15 cellular contexts compared by ENCODE assay signal in genomic region chr4:156158747-156159146, GRCh38.
A peak's percentile ranks its signal among the peaks of the same experiment; 100 is the strongest.
DNase-seq lines count a peak whose midpoint lies in the region; ATAC-seq and TF ChIP-seq lines count a peak whose summit lies in the region.
"Had no signal": no experiment of that assay in that cellular context is flagged by ENCODE, and none has a peak within 500 bp of the region (broad histone marks: within the 10 kb centered on the region; RNA-seq: fewer than 3 reads in every experiment).

No MANE protein-coding gene starts in this region.

- in situ Hi-C loops in GM13976 (cut with MboI; ENCODE audit: low sequenced_read_pairs, unreplicated experiment), result no loop called here

- H3K4me3 ChIP-seq in A673 (ENCODE audit: low read depth, low read length, poor library complexity, severe bottlenecking), result no peak overlapping the region
- H3K4me3 ChIP-seq: heart left ventricle had no signal

- H3K9me3 Mint-ChIP-seq in activated T-helper 17 cell treated with anti-CD3 and anti-CD28 coated beads, Interleukin-2, amount 50 U/mL, for 72 hours, result no peaks in the 10 kb centered on the region
- H3K9me3 Mint-ChIP-seq in HFFc6, result no peaks in the 10 kb centered on the region
- H3K9me3 Mint-ChIP-seq: dendritic cell treated with granulocyte-macrophage colony-stimulating factor and Interleukin-4, amounts not matched to agents 40 ng/mL and 50 ng/mL, for 4 days had no signal

- intact Hi-C loops in A673 (cut with micrococcal nuclease; ENCODE audit: unreplicated experiment), result no loop called here

- H3K4me3 Mint-ChIP-seq in activated T-helper 17 cell treated with anti-CD3 and anti-CD28 coated beads, Interleukin-2, amount 50 U/mL, for 72 hours, result no peak overlapping the region
- H3K4me3 Mint-ChIP-seq in HFFc6, result no peak overlapping the region
- H3K4me3 Mint-ChIP-seq: dendritic cell treated with granulocyte-macrophage colony-stimulating factor and Interleukin-4, amounts not matched to agents 40 ng/mL and 50 ng/mL, for 4 days had no signal

- no peaks in the 10 kb centered on the region for H3K36me3 ChIP-seq in A673 (ENCODE audit: insufficient read depth, low read length, poor library complexity, severe bottlenecking)
- H3K36me3 ChIP-seq: heart left ventricle had no signal

- H3K36me3 Mint-ChIP-seq in activated T-helper 17 cell treated with anti-CD3 and anti-CD28 coated beads, Interleukin-2, amount 50 U/mL, for 72 hours (ENCODE audit: low read depth), result no peaks in the 10 kb centered on the region
- no peaks in the 10 kb centered on the region for H3K36me3 Mint-ChIP-seq in HFFc6 (ENCODE audit: low read depth)

- no TSS peak for BruUV-seq in A673 (replicated peaks; lab: Mats Ljungman, UMichigan)

- H3K4me1 Mint-ChIP-seq in activated T-helper 17 cell treated with anti-CD3 and anti-CD28 coated beads, Interleukin-2, amount 50 U/mL, for 72 hours, result no peaks in the 10 kb centered on the region
- no peaks in the 10 kb centered on the region for H3K4me1 Mint-ChIP-seq in HFFc6 (ENCODE audit: low read depth)

- CTCF ChIA-PET in A673 (lab: Charles Lee), result no interaction called here

- TF ChIP-seq CTCF in GM13976 (IDR thresholded peaks at IDR 0.05; ENCODE audit: borderline replicate concordance, control extremely low read depth, extremely low read depth, insufficient read depth, missing control alignments) (no peak), A673 (conservative IDR thresholded peaks at IDR 0.05; ENCODE audit: low read depth, low read length) (no peak), HFFc6 (IDR thresholded peaks at IDR 0.05) (no peak)

- no peaks in the 10 kb centered on the region for H3K4me1 ChIP-seq in A673 (ENCODE audit: insufficient read depth, low read length, poor library complexity, severe bottlenecking)
- H3K4me1 ChIP-seq: Caco-2, heart left ventricle had no signal

- H3K27ac Mint-ChIP-seq in activated T-helper 17 cell treated with anti-CD3 and anti-CD28 coated beads, Interleukin-2, amount 50 U/mL, for 72 hours, result no peak overlapping the region
- no peak overlapping the region for H3K27ac Mint-ChIP-seq in HFFc6
- H3K27ac Mint-ChIP-seq: dendritic cell treated with granulocyte-macrophage colony-stimulating factor and Interleukin-4, amounts not matched to agents 40 ng/mL and 50 ng/mL, for 4 days had no signal

- DNase-seq in GM13976 (ENCODE audit: low spot score), result peak; percentile 33
- no peak for DNase-seq in A673 (ENCODE audit: low spot score)
- no peak for DNase-seq in GDM1 (lab: John Stamatoyannopoulos, UW)
- no peak for DNase-seq in HFFc6
- DNase-seq: Caco-2; GF-D8; heart left ventricle; nucleus accumbens; RPMI8226; stimulated activated naive CD4-positive, alpha-beta T cell had no signal

- H3K27me3 ChIP-seq in A673 (replicated peaks; ENCODE audit: insufficient read depth, low read depth, low read length, poor library complexity), result no peaks in the 10 kb centered on the region
- H3K27me3 ChIP-seq: heart left ventricle had no signal

- H3K27me3 Mint-ChIP-seq in activated T-helper 17 cell treated with anti-CD3 and anti-CD28 coated beads, Interleukin-2, amount 50 U/mL, for 72 hours, result no peaks in the 10 kb centered on the region
- H3K27me3 Mint-ChIP-seq in HFFc6 (ENCODE audit: insufficient read depth), result no peaks in the 10 kb centered on the region
- H3K27me3 Mint-ChIP-seq: dendritic cell treated with granulocyte-macrophage colony-stimulating factor and Interleukin-4, amounts not matched to agents 40 ng/mL and 50 ng/mL, for 4 days had no signal

- ATAC-seq in GM19395 (IDR thresholded peaks at IDR 0.05; ENCODE audit: unreplicated experiment) (peak; percentile 94), HG02623 (IDR thresholded peaks at IDR 0.05; ENCODE audit: unreplicated experiment) (peak; percentile 84), HG03460 (IDR thresholded peaks at IDR 0.05; ENCODE audit: unreplicated experiment) (peak; percentile 73)
- ATAC-seq in activated T-helper 17 cell treated with anti-CD3 and anti-CD28 coated beads, Interleukin-2, amount 50 U/mL, for 72 hours (replicated peaks), result no peak
- ATAC-seq: heart left ventricle had no signal

- POLR2A ChIA-PET in A673 (lab: Charles Lee; ENCODE audit: low non-redundant PET), result no interaction called here

- no peaks in the 10 kb centered on the region for H3K9me3 ChIP-seq in A673 (ENCODE audit: low read depth, low read length, poor library complexity, severe bottlenecking)
- H3K9me3 ChIP-seq: Caco-2, heart left ventricle had no signal

- no peak overlapping the region for H3K27ac ChIP-seq in A673 (ENCODE audit: low read depth, low read length, poor library complexity, severe bottlenecking)
- H3K27ac ChIP-seq: heart left ventricle had no signal
